Comparison of ENCODE assay signal across 28 cellular contexts in genomic region chr17:67056746-67057490, GRCh38. TPM values are rescaled to one million over a fixed set of nuclear protein-coding genes. Genes with fewer than 3 reads are reported as not detected.
DNase-seq lines count a peak whose midpoint lies in the region; ATAC-seq and TF ChIP-seq lines count a peak whose summit lies in the region.
"Had no signal": no experiment of that assay in that cellular context is flagged by ENCODE, and none has a peak within 500 bp of the region (broad histone marks: within the 10 kb centered on the region; RNA-seq: fewer than 3 reads in every experiment).

No MANE protein-coding gene starts in this region.

- peaks cover 2% of the 10 kb centered on the region for H3K27me3 Mint-ChIP-seq in endodermal cell (ENCODE audit: insufficient read depth)
- H3K27me3 Mint-ChIP-seq: activated CD4-positive, alpha-beta T cell treated with anti-CD3 and anti-CD28 coated beads for 36 hours; stimulated activated naive CD8-positive, alpha-beta T cell treated with anti-CD3 and anti-CD28 coated beads, Interleukin-15, amount 100 ng/mL, for 72 hours had no signal

- H3K36me3 Mint-ChIP-seq in endodermal cell (ENCODE audit: low read depth) = peaks cover 7% of the 10 kb centered on the region

- H3K9ac ChIP-seq in endodermal cell (ENCODE audit: extremely low read depth, low read length, poor library complexity, severe bottlenecking) = no peak overlapping the region

- TF ChIP-seq CTCF in endodermal cell (conservative IDR thresholded peaks at IDR 0.05) = no peak
- TF ChIP-seq CTCF in mucosa of descending colon (IDR thresholded peaks at IDR 0.05) = no peak
- TF ChIP-seq CTCF in vagina (IDR thresholded peaks at IDR 0.05) = no peak

- no peak overlapping the region for H3K4me3 Mint-ChIP-seq in endodermal cell
- H3K4me3 Mint-ChIP-seq: activated CD4-positive, alpha-beta T cell treated with anti-CD3 and anti-CD28 coated beads for 36 hours; HFFc6; nephron; stimulated activated naive CD8-positive, alpha-beta T cell treated with anti-CD3 and anti-CD28 coated beads, Interleukin-15, amount 100 ng/mL, for 72 hours had no signal

- no peaks in the 10 kb centered on the region for H3K4me1 ChIP-seq in endodermal cell (ENCODE audit: control insufficient read depth, insufficient read depth, low read length)
- H3K4me1 ChIP-seq in mucosa of descending colon (ENCODE audit: low read depth) = peaks cover 12% of the 10 kb centered on the region
- H3K4me1 ChIP-seq in vagina = no peaks in the 10 kb centered on the region
- H3K4me1 ChIP-seq: A549, BE2C, upper lobe of left lung had no signal

- intact Hi-C loops in mucosa of descending colon (cut with DNase I, micrococcal nuclease) (no loop called here), vagina (cut with DNase I) (no loop called here)

- H3K36me3 ChIP-seq in endodermal cell (ENCODE audit: control insufficient read depth, insufficient read depth, low read length) (no peaks in the 10 kb centered on the region), mucosa of descending colon (ENCODE audit: low read depth) (no peaks in the 10 kb centered on the region), vagina (no peaks in the 10 kb centered on the region)
- H3K36me3 ChIP-seq: BE2C, upper lobe of left lung had no signal

- peak; percentile 38 for DNase-seq in activated CD8-positive, alpha-beta memory T cell treated with anti-CD3 and anti-CD28 coated beads for 24 hours
- no peak for DNase-seq in activated CD8-positive, alpha-beta memory T cell treated with anti-CD3 and anti-CD28 coated beads, Interleukin-2, amount 50 U/mL, for 4 hours
- DNase-seq in endodermal cell (peak; percentile 48), mucosa of descending colon (no peak), vagina (ENCODE audit: extremely low spot score in 2 of 2) (peak; percentile 52 to 71)
- DNase-seq: activated CD4-positive, alpha-beta T cell treated with anti-CD3 and anti-CD28 coated beads for 36 hours; activated effector memory CD4-positive, alpha-beta T cell treated with anti-CD3 and anti-CD28 coated beads, Interleukin-2, amount 50 U/mL, for 16 hours; BE2C; dermis blood vessel endothelial cell; EL; foreskin fibroblast; HFFc6; kidney glomerular epithelial cell; mesendoderm; NCI-H1105 treated with DMSO at 0.1 percent for 48 hours; stimulated activated CD4-positive, alpha-beta T cell treated with anti-CD3 and anti-CD28 coated beads, Interleukin-4, amount 100 ng/mL, for 1 hour; stimulated activated naive CD8-positive, alpha-beta T cell treated with anti-CD3 and anti-CD28 coated beads, Interleukin-15, amount 100 ng/mL, for 72 hours; upper lobe of left lung had no signal

- peak; percentile 23 for ATAC-seq in mucosa of descending colon
- ATAC-seq in GM21360 (IDR thresholded peaks at IDR 0.05; ENCODE audit: unreplicated experiment) = no peak
- no peak for ATAC-seq in GM19035 (IDR thresholded peaks at IDR 0.05; ENCODE audit: unreplicated experiment)
- no peak for ATAC-seq in HG03159 (IDR thresholded peaks at IDR 0.05; ENCODE audit: unreplicated experiment)
- ATAC-seq: activated CD4-positive, alpha-beta T cell treated with anti-CD3 and anti-CD28 coated beads for 36 hours; stimulated activated naive CD8-positive, alpha-beta T cell treated with anti-CD3 and anti-CD28 coated beads, Interleukin-15, amount 100 ng/mL, for 72 hours had no signal

- 94% methylated on average over 13 to 18 of the region's 18 CpGs for WGBS in endodermal cell (ENCODE audit: insufficient coverage in 1 of 2, insufficient read length in 1 of 2), 2 experiments

- H3K27ac ChIP-seq in endodermal cell (ENCODE audit: low read depth, low read length) (no peak overlapping the region), vagina (no peak overlapping the region)
- H3K27ac ChIP-seq: A549, HL-60, upper lobe of left lung had no signal

- TF ChIP-seq POLR2A in vagina (IDR thresholded peaks at IDR 0.05) = no peak

- H3K27me3 ChIP-seq in endodermal cell (ENCODE audit: control insufficient read depth, insufficient read depth, low read length, poor library complexity, severe bottlenecking) (no peaks in the 10 kb centered on the region), vagina (no peaks in the 10 kb centered on the region)
- H3K27me3 ChIP-seq: BE2C, upper lobe of left lung had no signal

- H3K27ac Mint-ChIP-seq in endodermal cell = no peak overlapping the region
- H3K27ac Mint-ChIP-seq: activated CD4-positive, alpha-beta T cell treated with anti-CD3 and anti-CD28 coated beads for 36 hours; HFFc6; nephron had no signal

- H3K9me3 Mint-ChIP-seq in endodermal cell = no peaks in the 10 kb centered on the region
- H3K9me3 Mint-ChIP-seq: nephron; stimulated activated naive CD8-positive, alpha-beta T cell treated with anti-CD3 and anti-CD28 coated beads, Interleukin-15, amount 100 ng/mL, for 72 hours had no signal

- no peaks in the 10 kb centered on the region for H3K4me1 Mint-ChIP-seq in endodermal cell
- H3K4me1 Mint-ChIP-seq: activated CD4-positive, alpha-beta T cell treated with anti-CD3 and anti-CD28 coated beads for 36 hours; stimulated activated naive CD8-positive, alpha-beta T cell treated with anti-CD3 and anti-CD28 coated beads, Interleukin-15, amount 100 ng/mL, for 72 hours had no signal

- H3K4me3 ChIP-seq in endodermal cell (ENCODE audit: low read length) = no peak overlapping the region
- H3K4me3 ChIP-seq in mucosa of descending colon = no peak overlapping the region
- H3K4me3 ChIP-seq in vagina = no peak overlapping the region
- H3K4me3 ChIP-seq: A549, smooth muscle cell, upper lobe of left lung had no signal

- H3K9me3 ChIP-seq in endodermal cell (ENCODE audit: control insufficient read depth, low read length) = no peaks in the 10 kb centered on the region
- H3K9me3 ChIP-seq in mucosa of descending colon = no peaks in the 10 kb centered on the region
- no peaks in the 10 kb centered on the region for H3K9me3 ChIP-seq in vagina
- H3K9me3 ChIP-seq: A549, BE2C, upper lobe of left lung had no signal

RNA-seq across cellular contexts. Expression of gene CACNG1, which starts 12.6 kb away (rescaled TPM):
- total RNA-seq in endodermal cell = not detected
- polyA plus RNA-seq in endodermal cell (2013, experiment 1 of 2) = 1.00 TPM
- polyA plus RNA-seq in endodermal cell (2013, experiment 2 of 2) = 1.1 TPM
- total RNA-seq in mucosa of descending colon = not detected
- not detected for total RNA-seq in vagina
- total RNA-seq: activated CD4-positive, alpha-beta T cell treated with anti-CD3 and anti-CD28 coated beads for 36 hours; bronchial epithelial cell; dermis blood vessel endothelial cell; HFFc6; posterior vena cava; smooth muscle cell had no signal
- polyA plus RNA-seq: adipose tissue, smooth muscle cell had no signal

Comparison
In these comparisons a context has a peak if more than half of its experiments do, and no peak if none do; other contexts are left out.
1. DNase-seq: peak in activated CD8-positive, alpha-beta memory T cell treated with anti-CD3 and anti-CD28 coated beads for 24 hours (single experiment), endodermal cell (single experiment) and vagina (2 of 2); none in activated CD8-positive, alpha-beta memory T cell treated with anti-CD3 and anti-CD28 coated beads, Interleukin-2, amount 50 U/mL, for 4 hours (single experiment) and mucosa of descending colon (0 of 3).